In genomic region chr14:65961004-65961403, GRCh38 we compare ENCODE assay signal across 8 cellular contexts.
DNase-seq lines count a peak whose midpoint lies in the region; ATAC-seq and TF ChIP-seq lines count a peak whose summit lies in the region.

No MANE protein-coding gene starts in this region.

- in situ Hi-C loops in gastrocnemius medialis (cut with MboI; ENCODE audit: low sequenced_read_pairs in 4 of 4), result loop anchor here (5.0 to 25.0 kb wide), 4 partner anchors 549 to 799 kb away; partner anchors contain the start of gene FUT8 (in 1 of the 4)

- no peak for TF ChIP-seq POLR2A in gastrocnemius medialis (IDR thresholded peaks at IDR 0.05)

- H3K9me3 Mint-ChIP-seq in endothelial cell (ENCODE audit: unreplicated experiment), result no peaks in the 10 kb centered on the region
- no peaks in the 10 kb centered on the region for H3K9me3 Mint-ChIP-seq in nephron progenitor cell

- no peak for ATAC-seq in aorta (ENCODE audit: low FRiP score)
- ATAC-seq in gastrocnemius medialis, result no peak

- H3K4me3 ChIP-seq in AG10803 (ENCODE audit: low read length), result no peak overlapping the region
- no peak overlapping the region for H3K4me3 ChIP-seq in aorta (ENCODE audit: low read length in 2 of 2)
- no peak overlapping the region for H3K4me3 ChIP-seq in gastrocnemius medialis

- H3K4me1 ChIP-seq in aorta (ENCODE audit: control insufficient read depth in 1 of 2, insufficient read depth in 2 of 2, low read length in 2 of 2), result no peaks in the 10 kb centered on the region
- H3K4me1 ChIP-seq in gastrocnemius medialis, result no peaks in the 10 kb centered on the region

- H3K9me3 ChIP-seq in aorta (ENCODE audit: control insufficient read depth, low read length) (no peaks in the 10 kb centered on the region), gastrocnemius medialis (no peaks in the 10 kb centered on the region)

- H3K27me3 Mint-ChIP-seq in endothelial cell (ENCODE audit: unreplicated experiment) (no peaks in the 10 kb centered on the region), nephron progenitor cell (ENCODE audit: low read depth, poor library complexity) (peaks cover 19% of the 10 kb centered on the region)

- no peaks in the 10 kb centered on the region for H3K36me3 ChIP-seq in aorta (ENCODE audit: control insufficient read depth in 1 of 2, insufficient read depth in 2 of 2, low read length in 1 of 2)
- no peaks in the 10 kb centered on the region for H3K36me3 ChIP-seq in gastrocnemius medialis

- no peaks in the 10 kb centered on the region for H3K27me3 ChIP-seq in aorta (ENCODE audit: control insufficient read depth in 1 of 2, insufficient read depth in 2 of 2, low read length in 1 of 2)
- peaks cover 0 to 10% (median 0%) of the 10 kb centered on the region in 3 donors for H3K27me3 ChIP-seq in gastrocnemius medialis

- H3K4me3 Mint-ChIP-seq in endothelial cell (ENCODE audit: unreplicated experiment) (no peak overlapping the region), nephron progenitor cell (no peak overlapping the region)

- H3K27ac Mint-ChIP-seq in endothelial cell (ENCODE audit: unreplicated experiment) (no peak overlapping the region), nephron progenitor cell (no peak overlapping the region)

- H3K36me3 Mint-ChIP-seq in endothelial cell (ENCODE audit: low read depth, unreplicated experiment) (no peaks in the 10 kb centered on the region), nephron progenitor cell (ENCODE audit: low read depth) (no peaks in the 10 kb centered on the region)

- intact Hi-C loops in aorta (cut with DNase I) (no loop called here), gastrocnemius medialis (cut with DNase I; ENCODE audit: low total_unique reads) (loop anchor here (5.0 kb wide), 1 partner anchor 794 kb away; no protein-coding TSS in a partner anchor)

- DNase-seq in AG10803 (ENCODE audit: low read depth), result peak; percentile 35
- peak; percentile 20 for DNase-seq in GM19238 (ENCODE audit: insufficient read length, low spot score)
- DNase-seq in NCI-H146 treated with DMSO at 0.1 percent for 48 hours (lab: John Stamatoyannopoulos, UW; ENCODE audit: unreplicated experiment), result peak; percentile 14
- DNase-seq in activated CD4-positive, alpha-beta T cell treated with anti-CD3 and anti-CD28 coated beads, Interleukin-2, amount 50 U/mL, for 48 hours, result peak; percentile 89 to 92
- peak; percentile 75 for DNase-seq in endothelial cell (ENCODE audit: low spot score)
- peak; percentile 67 for DNase-seq in nephron progenitor cell
- DNase-seq in aorta, result peak; percentile 76 to 83
- DNase-seq in gastrocnemius medialis, result no peak

- WGBS in aorta, 2 donors, result 34 to 36% methylated on average over 7 of the region's 7 CpGs

- peak; percentile 66 for TF ChIP-seq CTCF in AG10803 (conservative IDR thresholded peaks at IDR 0.05; ENCODE audit: low read length)
- peak; percentile 85 for TF ChIP-seq CTCF in endothelial cell (IDR thresholded peaks at IDR 0.05; ENCODE audit: unreplicated experiment)
- TF ChIP-seq CTCF in nephron progenitor cell (IDR thresholded peaks at IDR 0.05), result peak; percentile 55
- TF ChIP-seq CTCF in gastrocnemius medialis (IDR thresholded peaks at IDR 0.05 in 4 of 5, conservative IDR thresholded peaks at IDR 0.05 in 1 of 5), result no peak

- H3K27ac ChIP-seq in aorta (ENCODE audit: low read depth in 1 of 2, low read length in 2 of 2), result no peak overlapping the region
- no peak overlapping the region for H3K27ac ChIP-seq in gastrocnemius medialis

- H3K4me1 Mint-ChIP-seq in endothelial cell (ENCODE audit: unreplicated experiment) (peaks cover 14% of the 10 kb centered on the region), nephron progenitor cell (peaks cover 60% of the 10 kb centered on the region)

Comparison
In these comparisons a context has a peak if more than half of its experiments do, and no peak if none do; other contexts are left out.
1. DNase-seq: peak in AG10803 (single experiment), GM19238 (single experiment), NCI-H146 treated with DMSO at 0.1 percent for 48 hours (single experiment), activated CD4-positive, alpha-beta T cell treated with anti-CD3 and anti-CD28 coated beads, Interleukin-2, amount 50 U/mL, for 48 hours (2 of 2), endothelial cell (single experiment), nephron progenitor cell (single experiment) and aorta (2 of 2); none in gastrocnemius medialis (0 of 2).
2. CTCF ChIP-seq: peak in AG10803 (single experiment), endothelial cell (single experiment) and nephron progenitor cell (single experiment); none in gastrocnemius medialis (0 of 5).